Comparison of ENCODE assay signal across 21 cellular contexts in the genomic region with DNA sequence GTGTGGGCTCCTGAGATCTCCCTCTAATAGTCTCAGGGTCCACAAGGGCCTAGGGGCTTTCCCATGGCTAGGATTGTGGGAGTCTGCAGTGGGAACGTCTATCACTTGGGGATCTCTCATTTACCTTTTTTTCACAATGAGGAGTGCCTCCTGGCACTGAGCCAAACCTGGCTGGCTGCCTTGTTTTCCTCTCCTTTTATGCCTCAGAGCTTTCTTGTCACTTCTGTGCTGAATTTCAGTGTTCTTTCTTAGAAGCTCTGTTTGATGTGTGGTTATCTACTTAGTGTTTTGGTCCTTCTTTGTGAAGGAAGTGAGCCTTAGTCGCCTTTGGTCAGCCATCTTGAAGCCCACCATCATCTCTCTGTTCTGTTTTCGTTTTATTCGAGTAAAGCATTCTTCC. TPM values are rescaled to one million over a fixed set of nuclear protein-coding genes. Genes with fewer than 3 reads are reported as not detected.
DNase-seq lines count a peak whose midpoint lies in the region; ATAC-seq, FAIRE-seq and TF ChIP-seq lines count a peak whose summit lies in the region.
"Had no signal": no experiment of that assay in that cellular context is flagged by ENCODE, and none has a peak within 500 bp of the region (broad histone marks: within the 10 kb centered on the region; RNA-seq: fewer than 3 reads in every experiment).

No MANE protein-coding gene starts in this region.

- FAIRE-seq in H54 (lab: Jason Lieb, UNC) = peak; percentile 20
- FAIRE-seq in pancreas (lab: Jason Lieb, UNC) = no peak
- FAIRE-seq: colon, GM19239, urothelium cell line had no signal

- no peak overlapping the region for H3K4me3 ChIP-seq in naive thymus-derived CD4-positive, alpha-beta T cell (ENCODE audit: low read length)
- no peak overlapping the region for H3K4me3 ChIP-seq in pancreas
- H3K4me3 ChIP-seq: BLaER1 treated with 17β-estradiol and CSF1 and Interleukin-3, amounts not matched to agents 10 nM and 100 nM; left ventricle myocardium inferior had no signal

- no peaks in the 10 kb centered on the region for H3K36me3 ChIP-seq in naive thymus-derived CD4-positive, alpha-beta T cell (ENCODE audit: control insufficient read depth in 2 of 3, insufficient read depth in 3 of 3, low read length in 3 of 3)
- H3K36me3 ChIP-seq in pancreas = no peaks in the 10 kb centered on the region
- H3K36me3 ChIP-seq: BLaER1 treated with 17β-estradiol and CSF1 and Interleukin-3, amounts not matched to agents 10 nM and 100 nM; left ventricle myocardium inferior had no signal

- H3K27me3 Mint-ChIP-seq in activated CD4-positive, alpha-beta T cell treated with anti-CD3 and anti-CD28 coated beads for 36 hours = peaks cover 4% of the 10 kb centered on the region
- peaks cover 0 to 9% (median 3%) of the 10 kb centered on the region in 5 donors for H3K27me3 Mint-ChIP-seq in naive thymus-derived CD4-positive, alpha-beta T cell
- H3K27me3 Mint-ChIP-seq: progenitor cell of endocrine pancreas had no signal

- H3K36me3 Mint-ChIP-seq in activated CD4-positive, alpha-beta T cell treated with anti-CD3 and anti-CD28 coated beads for 36 hours (ENCODE audit: low read depth) = peaks cover 1% of the 10 kb centered on the region
- peaks cover 0 to 8% (median 6%) of the 10 kb centered on the region in 5 donors for H3K36me3 Mint-ChIP-seq in naive thymus-derived CD4-positive, alpha-beta T cell

- peaks cover 3% of the 10 kb centered on the region for H3K4me1 Mint-ChIP-seq in activated CD4-positive, alpha-beta T cell treated with anti-CD3 and anti-CD28 coated beads for 36 hours
- H3K4me1 Mint-ChIP-seq in naive thymus-derived CD4-positive, alpha-beta T cell = peaks cover 0 to 14% (median 9%) of the 10 kb centered on the region in 7 donors

- WGBS in pancreas, 2 donors = 57 to 61% methylated on average over 4 of the region's 4 CpGs

- CTCF ChIA-PET in activated CD4-positive, alpha-beta T cell treated with anti-CD3 and anti-CD28 coated beads for 36 hours (lab: Charles Lee) = no interaction called here
- CTCF ChIA-PET in naive thymus-derived CD4-positive, alpha-beta T cell (lab: Charles Lee) = interaction anchor here (0.6 kb wide), 1 partner anchor 9 kb away, joined by 7 read pairs; no protein-coding TSS in a partner anchor

- no peaks in the 10 kb centered on the region for H3K27me3 ChIP-seq in naive thymus-derived CD4-positive, alpha-beta T cell (ENCODE audit: control insufficient read depth in 2 of 2, insufficient read depth in 2 of 2, low read length in 2 of 2)
- H3K27me3 ChIP-seq in pancreas = no peaks in the 10 kb centered on the region
- H3K27me3 ChIP-seq: BLaER1 treated with 17β-estradiol and CSF1 and Interleukin-3, amounts not matched to agents 10 nM and 100 nM had no signal

- intact Hi-C loops in activated CD4-positive, alpha-beta T cell treated with anti-CD3 and anti-CD28 coated beads for 36 hours (cut with DNase I, micrococcal nuclease) = no loop called here
- intact Hi-C loops in naive thymus-derived CD4-positive, alpha-beta T cell (cut with micrococcal nuclease) = no loop called here
- intact Hi-C loops in posterior vena cava (cut with DNase I) = no loop called here
- intact Hi-C loops in pancreas (cut with DNase I) = no loop called here

- TF ChIP-seq POLR2A in H54 (IDR thresholded peaks at IDR 0.05; ENCODE audit: low read depth, low read length) = no peak

- ATAC-seq in activated CD4-positive, alpha-beta T cell treated with anti-CD3 and anti-CD28 coated beads for 36 hours = no peak
- ATAC-seq in naive thymus-derived CD4-positive, alpha-beta T cell = no peak
- no peak for ATAC-seq in pancreas
- ATAC-seq: foreskin keratinocyte had no signal

- no peak for TF ChIP-seq CTCF in pancreas (IDR thresholded peaks at IDR 0.05)

- POLR2A ChIA-PET in activated CD4-positive, alpha-beta T cell treated with anti-CD3 and anti-CD28 coated beads for 36 hours (lab: Charles Lee) = no interaction called here
- POLR2A ChIA-PET in naive thymus-derived CD4-positive, alpha-beta T cell (lab: Charles Lee) = no interaction called here

- H3K27ac Mint-ChIP-seq in activated CD4-positive, alpha-beta T cell treated with anti-CD3 and anti-CD28 coated beads for 36 hours = no peak overlapping the region
- H3K27ac Mint-ChIP-seq in naive thymus-derived CD4-positive, alpha-beta T cell = peak overlapping the region in 1 of 9 donors; percentile 36
- H3K27ac Mint-ChIP-seq: activated T-helper 1 cell treated with anti-CD3 and anti-CD28 coated beads, Interleukin-12 subunit alpha, Interleukin-12 subunit beta, Interleukin-2, Interleukin-4 antibody, amounts not matched to agents 30 ng/mL and 10 ng/mL and 1 ng/mL, durations not matched to agents 14 hours and 24 hours and 36 hours; progenitor cell of endocrine pancreas; T-helper 2 cell treated with Interferon-gamma antibody and Interleukin-4, amounts not matched to agents 5 μg/mL and 100 μg/mL, for 36 hours had no signal

- H3K9me3 ChIP-seq in naive thymus-derived CD4-positive, alpha-beta T cell (ENCODE audit: control insufficient read depth in 2 of 3, low read length in 3 of 3) = no peaks in the 10 kb centered on the region
- H3K9me3 ChIP-seq in pancreas = no peaks in the 10 kb centered on the region
- H3K9me3 ChIP-seq: left ventricle myocardium inferior had no signal

- H3K4me1 ChIP-seq in naive thymus-derived CD4-positive, alpha-beta T cell (ENCODE audit: control insufficient read depth in 2 of 2, insufficient read depth in 2 of 2, low read length in 2 of 2) = no peaks in the 10 kb centered on the region
- no peaks in the 10 kb centered on the region for H3K4me1 ChIP-seq in pancreas
- H3K4me1 ChIP-seq: BLaER1 treated with 17β-estradiol and CSF1 and Interleukin-3, amounts not matched to agents 10 nM and 100 nM; foreskin keratinocyte had no signal

- no peak overlapping the region for H3K4me3 Mint-ChIP-seq in activated CD4-positive, alpha-beta T cell treated with anti-CD3 and anti-CD28 coated beads for 36 hours
- peak overlapping the region in 2 of 10 donors; percentile 7 to 17 for H3K4me3 Mint-ChIP-seq in naive thymus-derived CD4-positive, alpha-beta T cell
- H3K4me3 Mint-ChIP-seq: activated T-helper 1 cell treated with anti-CD3 and anti-CD28 coated beads, Interleukin-12 subunit alpha, Interleukin-12 subunit beta, Interleukin-2, Interleukin-4 antibody, amounts not matched to agents 30 ng/mL and 10 ng/mL and 1 ng/mL, durations not matched to agents 14 hours and 24 hours and 36 hours; T-helper 2 cell treated with Interferon-gamma antibody and Interleukin-4, amounts not matched to agents 5 μg/mL and 100 μg/mL, for 36 hours had no signal

- peaks cover 2% of the 10 kb centered on the region for H3K9me3 Mint-ChIP-seq in activated CD4-positive, alpha-beta T cell treated with anti-CD3 and anti-CD28 coated beads for 36 hours (ENCODE audit: low read depth)
- peaks cover 0 to 8% (median 3%) of the 10 kb centered on the region in 11 donors for H3K9me3 Mint-ChIP-seq in naive thymus-derived CD4-positive, alpha-beta T cell
- H3K9me3 Mint-ChIP-seq: activated T-helper 1 cell treated with anti-CD3 and anti-CD28 coated beads, Interleukin-12 subunit alpha, Interleukin-12 subunit beta, Interleukin-2, Interleukin-4 antibody, amounts not matched to agents 30 ng/mL and 10 ng/mL and 1 ng/mL, durations not matched to agents 14 hours and 24 hours and 36 hours; T-helper 2 cell treated with Interferon-gamma antibody and Interleukin-4, amounts not matched to agents 5 μg/mL and 100 μg/mL, for 36 hours had no signal

- DNase-seq in activated CD4-positive, alpha-beta T cell treated with anti-CD3 and anti-CD28 coated beads for 36 hours = peak; percentile 13
- no peak for DNase-seq in activated CD4-positive, alpha-beta T cell treated with anti-CD3 and anti-CD28 coated beads, Interleukin-2, amount 50 U/mL, for 1 hour
- DNase-seq in H54 (ENCODE audit: insufficient read length, low spot score) (no peak), NCI-H345 treated with DMSO at 0.1 percent for 48 hours (lab: John Stamatoyannopoulos, UW; ENCODE audit: unreplicated experiment) (peak; percentile 4), posterior vena cava (ENCODE audit: low spot score) (no peak), kidney glomerular epithelial cell (lab: John Stamatoyannopoulos, UW) (no peak), pancreas (no peak)
- DNase-seq in naive thymus-derived CD4-positive, alpha-beta T cell = peak in 5 of 9 donors; percentile 7 to 22 (median 14)
- DNase-seq: activated CD4-positive, alpha-beta T cell treated with anti-CD3 and anti-CD28 coated beads for 1 hour; DMS53; foreskin keratinocyte; IMR-90; left ventricle myocardium inferior; NCI-H1048 had no signal

- no peak overlapping the region for H3K27ac ChIP-seq in naive thymus-derived CD4-positive, alpha-beta T cell (ENCODE audit: low read depth, low read length)
- no peak overlapping the region for H3K27ac ChIP-seq in pancreas
- H3K27ac ChIP-seq: BLaER1 treated with 17β-estradiol and CSF1 and Interleukin-3, amounts not matched to agents 10 nM and 100 nM; foreskin keratinocyte; left ventricle myocardium inferior had no signal

RNA-seq across cellular contexts. Expression of gene DOCK3, which starts 33.9 kb away (rescaled TPM):
- total RNA-seq in activated CD4-positive, alpha-beta T cell treated with anti-CD3 and anti-CD28 coated beads for 36 hours = 1 to 10 TPM; 2.5 to 2.6 TPM
- 1 to 10 TPM; 1.5 to 2.9 (median 1.9) TPM for total RNA-seq in naive thymus-derived CD4-positive, alpha-beta T cell
- polyA plus RNA-seq in naive thymus-derived CD4-positive, alpha-beta T cell = under 1 TPM; 0.19 to 0.26 TPM
- 1 to 10 TPM in 1 of 2 donors, under 1 TPM in 1; 0.60 to 2.4 TPM for total RNA-seq in posterior vena cava
- total RNA-seq in pancreas = under 1 TPM; 0.09 to 0.49 (median 0.29) TPM
- polyA plus RNA-seq in pancreas = 1 to 10 TPM in 1 of 2 donors, under 1 TPM in 1; 0.57 to 1.5 TPM

Comparison
In these comparisons a context has a peak if more than half of its experiments do, and no peak if none do; other contexts are left out.
1. DNase-seq: peak in activated CD4-positive, alpha-beta T cell treated with anti-CD3 and anti-CD28 coated beads for 36 hours (single experiment), NCI-H345 treated with DMSO at 0.1 percent for 48 hours (single experiment) and naive thymus-derived CD4-positive, alpha-beta T cell (5 of 9); none in activated CD4-positive, alpha-beta T cell treated with anti-CD3 and anti-CD28 coated beads, Interleukin-2, amount 50 U/mL, for 1 hour (single experiment), H54 (single experiment), posterior vena cava (single experiment), kidney glomerular epithelial cell (single experiment) and pancreas (0 of 6).